Comparison of ENCODE assay signal across 7 cellular contexts in genomic region chr13:69565334-69565733, GRCh38.
DNase-seq lines count a peak whose midpoint lies in the region; ATAC-seq and TF ChIP-seq lines count a peak whose summit lies in the region.

No MANE protein-coding gene starts in this region.

- H3K9me3 ChIP-seq in OCI-LY7 (ENCODE audit: low read length) = no peaks in the 10 kb centered on the region
- H3K9me3 ChIP-seq in psoas muscle = no peaks in the 10 kb centered on the region

- TF ChIP-seq CTCF in OCI-LY7 (conservative IDR thresholded peaks at IDR 0.05; ENCODE audit: low read length) (peak; percentile 73), kidney epithelial cell (IDR thresholded peaks at IDR 0.05; ENCODE audit: insufficient read depth, low read length, poor library complexity, severe bottlenecking) (peak; percentile 54), psoas muscle (IDR thresholded peaks at IDR 0.05) (no peak)

- no peak overlapping the region for H3K4me3 ChIP-seq in OCI-LY7 (ENCODE audit: low read depth, low read length, poor library complexity, severe bottlenecking)
- H3K4me3 ChIP-seq in kidney epithelial cell (ENCODE audit: low read depth, low read length) = no peak overlapping the region
- H3K4me3 ChIP-seq in psoas muscle = no peak overlapping the region

- H3K79me2 ChIP-seq in OCI-LY7 (ENCODE audit: insufficient read depth, low read depth, low read length) = no peaks in the 10 kb centered on the region

- 47 to 63% (median 48%) methylated on average over 4 of the region's 4 CpGs for WGBS in psoas muscle, 3 donors

- CTCF ChIA-PET in OCI-LY7 (lab: Charles Lee; ENCODE audit: unreplicated experiment) = no interaction called here

- DNase-seq in OCI-LY7 (ENCODE audit: low spot score) (peak; percentile 20), kidney epithelial cell (ENCODE audit: low read depth) (peak; percentile 70), psoas muscle (no peak), superior temporal gyrus (ENCODE audit: extremely low spot score) (no peak)

- H3K27me3 ChIP-seq in kidney epithelial cell (ENCODE audit: control insufficient read depth, insufficient read depth, low read length) = no peaks in the 10 kb centered on the region
- no peaks in the 10 kb centered on the region for H3K27me3 ChIP-seq in psoas muscle (ENCODE audit: insufficient read depth in 3 of 3, low read length in 2 of 3)

- H3K4me1 ChIP-seq in OCI-LY7 (ENCODE audit: insufficient read depth, low read length, poor library complexity, severe bottlenecking) (no peaks in the 10 kb centered on the region), psoas muscle (no peaks in the 10 kb centered on the region)

- no peaks in the 10 kb centered on the region for H4K20me1 ChIP-seq in OCI-LY7 (ENCODE audit: insufficient read depth, low read length)

- no peaks in the 10 kb centered on the region for H3K36me3 ChIP-seq in OCI-LY7 (ENCODE audit: insufficient read depth, low read length)
- H3K36me3 ChIP-seq in kidney epithelial cell (ENCODE audit: control insufficient read depth, insufficient read depth, low read length) = no peaks in the 10 kb centered on the region
- H3K36me3 ChIP-seq in psoas muscle (ENCODE audit: insufficient read depth in 1 of 2, low read depth in 1 of 2) = no peaks in the 10 kb centered on the region

- peak; percentile 57 for ATAC-seq in GM18861 (IDR thresholded peaks at IDR 0.05; ENCODE audit: unreplicated experiment)
- peak; percentile 94 for ATAC-seq in HG02852 (IDR thresholded peaks at IDR 0.05; ENCODE audit: unreplicated experiment)
- no peak for ATAC-seq in psoas muscle
- ATAC-seq in GM19467 (IDR thresholded peaks at IDR 0.05; ENCODE audit: unreplicated experiment) = no peak

- no peaks in the 10 kb centered on the region for H3K9me2 ChIP-seq in OCI-LY7 (ENCODE audit: insufficient read depth, low read length)

- H3K4me2 ChIP-seq in OCI-LY7 (ENCODE audit: low read length) = no peak overlapping the region

- no peak overlapping the region for H3K27ac ChIP-seq in OCI-LY7 (ENCODE audit: low read depth, low read length, poor library complexity, severe bottlenecking)
- no peak overlapping the region for H3K27ac ChIP-seq in psoas muscle

- H2AFZ ChIP-seq in OCI-LY7 (ENCODE audit: low read length) = no peak overlapping the region

- POLR2A ChIA-PET in OCI-LY7 (lab: Charles Lee) = no interaction called here

- no TSS peak for BruUV-seq in OCI-LY7 (replicated peaks; lab: Mats Ljungman, UMichigan)

- intact Hi-C loops in OCI-LY7 (cut with micrococcal nuclease; ENCODE audit: unreplicated experiment) = no loop called here
- intact Hi-C loops in psoas muscle (cut with DNase I) = no loop called here

Comparison
In these comparisons a context has a peak if more than half of its experiments do, and no peak if none do; other contexts are left out.
1. ATAC-seq: peak in GM18861 (single experiment) and HG02852 (single experiment); none in psoas muscle (0 of 4) and GM19467 (single experiment).
2. DNase-seq: peak in OCI-LY7 (single experiment) and kidney epithelial cell (single experiment); none in psoas muscle (0 of 2) and superior temporal gyrus (single experiment).